ENCODE assay signal across 23 cellular contexts in the genomic region with DNA sequence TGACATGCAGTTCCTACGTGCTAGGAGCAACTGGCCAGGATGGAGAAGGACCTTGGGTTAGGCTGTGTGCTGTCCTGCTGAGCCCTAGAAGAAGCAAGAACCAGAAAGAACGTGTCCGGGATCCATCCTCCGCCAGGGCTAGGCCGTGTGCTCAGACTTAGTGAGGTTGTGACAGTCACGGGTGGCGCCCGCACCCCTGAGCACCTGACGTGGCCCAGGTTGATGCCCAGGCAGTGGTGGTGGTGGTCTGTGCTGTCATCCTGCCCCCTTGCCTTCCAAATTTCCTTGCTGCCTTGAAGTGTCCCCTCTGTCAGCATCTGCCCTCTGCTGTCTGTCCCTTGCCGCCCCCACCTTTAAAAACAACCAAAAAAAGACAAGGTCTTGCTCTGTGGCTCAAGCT. TPM values are rescaled to one million over a fixed set of nuclear protein-coding genes. Genes with fewer than 3 reads are reported as not detected.
DNase-seq lines count a peak whose midpoint lies in the region; ATAC-seq and TF ChIP-seq lines count a peak whose summit lies in the region.
"Had no signal": no experiment of that assay in that cellular context is flagged by ENCODE, and none has a peak within 500 bp of the region (broad histone marks: within the 10 kb centered on the region; RNA-seq: fewer than 3 reads in every experiment).

No MANE protein-coding gene starts in this region.

- peaks cover 46% of the 10 kb centered on the region for H3K79me1 ChIP-seq in mesenchymal stem cell (replicated peaks; ENCODE audit: low read length, poor library complexity, severe bottlenecking)

- no TSS peak for BruUV-seq in Caco-2 (replicated peaks; lab: Mats Ljungman, UMichigan)

- no peaks in the 10 kb centered on the region for H3K27me3 ChIP-seq in Caco-2 (replicated peaks; ENCODE audit: control insufficient read depth, insufficient read depth, low read length)
- peaks cover 26% of the 10 kb centered on the region for H3K27me3 ChIP-seq in NT2/D1 (ENCODE audit: insufficient read depth, insufficient read length)
- H3K27me3 ChIP-seq in mesenchymal stem cell (ENCODE audit: control insufficient read depth in 1 of 2, insufficient read depth in 1 of 2, low read length in 2 of 2): no peaks in the 10 kb centered on the region
- no peaks in the 10 kb centered on the region for H3K27me3 ChIP-seq in rectal smooth muscle tissue (ENCODE audit: control insufficient read depth, insufficient read depth, low read length)
- H3K27me3 ChIP-seq in gastrocnemius medialis: no peaks in the 10 kb centered on the region
- H3K27me3 ChIP-seq in ovary: no peaks in the 10 kb centered on the region
- H3K27me3 ChIP-seq: cardiac muscle cell, heart left ventricle had no signal

- H3K4me3 ChIP-seq in Caco-2 (ENCODE audit: low read depth, low read length) (no peak overlapping the region), NT2/D1 (ENCODE audit: insufficient read length, low read depth) (no peak overlapping the region), mesenchymal stem cell (ENCODE audit: insufficient read depth in 1 of 2, low read depth in 1 of 2, low read length in 2 of 2) (no peak overlapping the region), rectal smooth muscle tissue (ENCODE audit: low read length) (no peak overlapping the region), gastrocnemius medialis (no peak overlapping the region), ovary (no peak overlapping the region)
- H3K4me3 ChIP-seq: cardiac muscle cell, coronary artery, heart left ventricle, smooth muscle cell had no signal

- ATAC-seq in activated T-cell treated with anti-CD3 and anti-CD28 coated beads, Interleukin-2, amount 50 U/mL, for 4 hours: no peak
- no peak for ATAC-seq in gastrocnemius medialis
- ATAC-seq: activated CD4-positive, alpha-beta T cell treated with anti-CD3 and anti-CD28 coated beads for 36 hours; effector memory CD8-positive, alpha-beta T cell; heart left ventricle had no signal

- in situ Hi-C loops in gastrocnemius medialis (cut with MboI; ENCODE audit: low sequenced_read_pairs in 4 of 4): loop anchor here (5.0 to 10.0 kb wide), 3 partner anchors 57 to 194 kb away; no protein-coding TSS in a partner anchor

- H3K9me3 ChIP-seq in Caco-2: no peaks in the 10 kb centered on the region
- H3K9me3 ChIP-seq in NT2/D1 (ENCODE audit: insufficient read depth, low read length): no peaks in the 10 kb centered on the region
- no peaks in the 10 kb centered on the region for H3K9me3 ChIP-seq in mesenchymal stem cell (ENCODE audit: control insufficient read depth, low read length)
- H3K9me3 ChIP-seq in gastrocnemius medialis: no peaks in the 10 kb centered on the region
- no peaks in the 10 kb centered on the region for H3K9me3 ChIP-seq in ovary
- H3K9me3 ChIP-seq: heart left ventricle had no signal

- H3K4me3 Mint-ChIP-seq in Caco-2 (ENCODE audit: unreplicated experiment): no peak overlapping the region
- no peak overlapping the region for H3K4me3 Mint-ChIP-seq in activated T-cell treated with anti-CD3 and anti-CD28 coated beads, Interleukin-2, amount 50 U/mL, for 4 hours
- H3K4me3 Mint-ChIP-seq: activated CD4-positive, alpha-beta T cell treated with anti-CD3 and anti-CD28 coated beads for 36 hours; activated naive CD8-positive, alpha-beta T cell treated with anti-CD3 and anti-CD28 coated beads for 36 hours had no signal

- H3K9me3 Mint-ChIP-seq in Caco-2 (ENCODE audit: unreplicated experiment): no peaks in the 10 kb centered on the region
- no peaks in the 10 kb centered on the region for H3K9me3 Mint-ChIP-seq in activated T-cell treated with anti-CD3 and anti-CD28 coated beads, Interleukin-2, amount 50 U/mL, for 4 hours
- H3K9me3 Mint-ChIP-seq: activated naive CD8-positive, alpha-beta T cell treated with anti-CD3 and anti-CD28 coated beads for 36 hours; effector memory CD8-positive, alpha-beta T cell had no signal

- H3K4ac ChIP-seq in mesenchymal stem cell (ENCODE audit: low read depth in 1 of 2, low read length in 2 of 2): no peak overlapping the region

- no peak overlapping the region for H2BK15ac ChIP-seq in mesenchymal stem cell (ENCODE audit: low read depth, poor library complexity, severe bottlenecking)

- TF ChIP-seq EP300 in ovary (IDR thresholded peaks at IDR 0.05): no peak

- peak overlapping the region; percentile 60 for H4K91ac ChIP-seq in mesenchymal stem cell (ENCODE audit: low read length)

- no peak overlapping the region for H2BK120ac ChIP-seq in mesenchymal stem cell (ENCODE audit: low read depth, low read length)

- TF ChIP-seq POLR2A in gastrocnemius medialis (IDR thresholded peaks at IDR 0.05): no peak
- no peak for TF ChIP-seq POLR2A in ovary (IDR thresholded peaks at IDR 0.05)

- peaks cover 31% of the 10 kb centered on the region for H3K4me1 ChIP-seq in Caco-2
- H3K4me1 ChIP-seq in NT2/D1 (ENCODE audit: insufficient read depth, insufficient read length): peaks cover 47% of the 10 kb centered on the region
- peaks cover 44% of the 10 kb centered on the region for H3K4me1 ChIP-seq in mesenchymal stem cell (ENCODE audit: control insufficient read depth, insufficient read depth, low read depth, low read length)
- H3K4me1 ChIP-seq in rectal smooth muscle tissue (ENCODE audit: control insufficient read depth, insufficient read depth, low read length): peaks cover 31% of the 10 kb centered on the region
- H3K4me1 ChIP-seq in gastrocnemius medialis: peaks cover 18% of the 10 kb centered on the region in 2 donors
- peaks cover 29% of the 10 kb centered on the region for H3K4me1 ChIP-seq in ovary (ENCODE audit: insufficient read depth)

- peak overlapping the region in 1 of 2 experiments; percentile 13 for H3K14ac ChIP-seq in mesenchymal stem cell (ENCODE audit: low read length in 2 of 2)

- TF ChIP-seq CTCF in Caco-2 (IDR thresholded peaks at IDR 0.05; ENCODE audit: insufficient read depth in 1 of 2, low read depth in 1 of 2, low read length in 1 of 2, severe bottlenecking in 1 of 2, unreplicated experiment in 1 of 2) (no peak), gastrocnemius medialis (IDR thresholded peaks at IDR 0.05 in 4 of 5, conservative IDR thresholded peaks at IDR 0.05 in 1 of 5) (no peak), ovary (IDR thresholded peaks at IDR 0.05) (no peak)

- no peak overlapping the region for H2BK5ac ChIP-seq in mesenchymal stem cell (ENCODE audit: low read depth, low read length, poor library complexity, severe bottlenecking)

- intact Hi-C loops in Caco-2 (cut with micrococcal nuclease; ENCODE audit: unreplicated experiment): no loop called here
- intact Hi-C loops in gastrocnemius medialis (cut with DNase I; ENCODE audit: low total_unique reads): no loop called here
- intact Hi-C loops in ovary (cut with DNase I): loop anchor here in 2 of 4 donors (10.0 kb wide), 3 partner anchors 54 to 214 kb away; no protein-coding TSS in a partner anchor

- H3K27ac ChIP-seq in mesenchymal stem cell (ENCODE audit: low read length, poor library complexity, severe bottlenecking) (no peak overlapping the region), rectal smooth muscle tissue (ENCODE audit: low read depth, low read length) (peak overlapping the region; percentile 7), gastrocnemius medialis (no peak overlapping the region), ovary (no peak overlapping the region)
- H3K27ac ChIP-seq: cardiac muscle cell, coronary artery, KMS-11 had no signal

- H3K4me2 ChIP-seq in mesenchymal stem cell (ENCODE audit: low read length, poor library complexity, severe bottlenecking): no peak overlapping the region
- H3K4me2 ChIP-seq: KMS-11, smooth muscle cell had no signal

- H3K9ac ChIP-seq in NT2/D1 (ENCODE audit: insufficient read length, low read depth) (peak overlapping the region; percentile 53), mesenchymal stem cell (ENCODE audit: low read length) (no peak overlapping the region), rectal smooth muscle tissue (ENCODE audit: low read length) (no peak overlapping the region)
- H3K9ac ChIP-seq: KMS-11 had no signal

- no peak overlapping the region for H3K23ac ChIP-seq in mesenchymal stem cell (ENCODE audit: low read length in 2 of 2)

- peaks cover 29% of the 10 kb centered on the region for H3K36me3 Mint-ChIP-seq in Caco-2 (ENCODE audit: insufficient read depth, unreplicated experiment)
- H3K36me3 Mint-ChIP-seq in activated T-cell treated with anti-CD3 and anti-CD28 coated beads, Interleukin-2, amount 50 U/mL, for 4 hours (ENCODE audit: insufficient read depth): no peaks in the 10 kb centered on the region
- H3K36me3 Mint-ChIP-seq: activated naive CD8-positive, alpha-beta T cell treated with anti-CD3 and anti-CD28 coated beads for 36 hours had no signal

- 96% methylated on average over 10 of the region's 10 CpGs for WGBS in mesenchymal stem cell
- WGBS in ovary, 3 donors: 93 to 97% (median 96%) methylated on average over 10 of the region's 10 CpGs

- H3K36me3 ChIP-seq in Caco-2 (ENCODE audit: control insufficient read depth, insufficient read depth, low read length): no peaks in the 10 kb centered on the region
- H3K36me3 ChIP-seq in NT2/D1 (ENCODE audit: insufficient read depth, insufficient read length, low read length): no peaks in the 10 kb centered on the region
- peaks cover 0 to 13% of the 10 kb centered on the region in 2 experiments for H3K36me3 ChIP-seq in mesenchymal stem cell (ENCODE audit: control insufficient read depth in 1 of 2, insufficient read depth in 2 of 2, low read depth in 1 of 2, low read length in 2 of 2)
- H3K36me3 ChIP-seq in rectal smooth muscle tissue (ENCODE audit: control insufficient read depth, insufficient read depth, low read length): no peaks in the 10 kb centered on the region
- H3K36me3 ChIP-seq in gastrocnemius medialis: no peaks in the 10 kb centered on the region
- no peaks in the 10 kb centered on the region for H3K36me3 ChIP-seq in ovary
- H3K36me3 ChIP-seq: cardiac muscle cell, heart left ventricle had no signal

- CTCF ChIA-PET in Caco-2 (lab: Charles Lee): interaction anchor here (2.5 to 4.4 kb wide), 2 partner anchors 52 to 193 kb away, joined by 15 to 20 read pairs; no protein-coding TSS in a partner anchor

- no peaks in the 10 kb centered on the region for H3K27me3 Mint-ChIP-seq in Caco-2 (ENCODE audit: insufficient read depth, unreplicated experiment)
- H3K27me3 Mint-ChIP-seq in activated T-cell treated with anti-CD3 and anti-CD28 coated beads, Interleukin-2, amount 50 U/mL, for 4 hours (ENCODE audit: low read depth): no peaks in the 10 kb centered on the region
- H3K27me3 Mint-ChIP-seq: activated naive CD8-positive, alpha-beta T cell treated with anti-CD3 and anti-CD28 coated beads for 36 hours; effector memory CD8-positive, alpha-beta T cell had no signal

- POLR2A ChIA-PET in Caco-2 (lab: Charles Lee): interaction anchor here (0.6 kb wide), 1 partner anchor 83 kb away, joined by 3 read pairs; no protein-coding TSS in a partner anchor

- DNase-seq in Caco-2 (no peak), NT2/D1 (ENCODE audit: low read depth, low spot score) (no peak), mesenchymal stem cell (no peak), gastrocnemius medialis (no peak), ovary (no peak)
- DNase-seq in stimulated activated CD8-positive, alpha-beta memory T cell treated with anti-CD3 and anti-CD28 coated beads, Interleukin-4, amount 100 ng/mL, for 48 hours: no peak
- DNase-seq in activated T-cell treated with anti-CD3 and anti-CD28 coated beads, Interleukin-2, amount 50 U/mL, for 4 hours: no peak
- DNase-seq: activated CD4-positive, alpha-beta T cell treated with anti-CD3 and anti-CD28 coated beads for 36 hours; activated effector memory CD4-positive, alpha-beta T cell treated with anti-CD3 and anti-CD28 coated beads, Interleukin-2, amount 50 U/mL, for 16 hours; activated naive CD8-positive, alpha-beta T cell treated with anti-CD3 and anti-CD28 coated beads for 36 hours; activated T-cell treated with anti-CD3 and anti-CD28 coated beads for 4 hours; aorta; effector memory CD8-positive, alpha-beta T cell; heart left ventricle; NCI-H1436 treated with DMSO at 0.1 percent for 48 hours; retina; SHP77; stimulated activated CD4-positive, alpha-beta T cell treated with anti-CD3 and anti-CD28 coated beads, Interleukin-1b, Interleukin-23, amount 100 ng/mL, for 48 hours had no signal

- peaks cover 19% of the 10 kb centered on the region for H3K4me1 Mint-ChIP-seq in Caco-2 (ENCODE audit: low read depth, unreplicated experiment)
- peaks cover 28% of the 10 kb centered on the region for H3K4me1 Mint-ChIP-seq in activated T-cell treated with anti-CD3 and anti-CD28 coated beads, Interleukin-2, amount 50 U/mL, for 4 hours (ENCODE audit: low read depth)

- no peak overlapping the region for H2AFZ ChIP-seq in mesenchymal stem cell (ENCODE audit: low read depth, low read length)

- no peak overlapping the region for H4K8ac ChIP-seq in mesenchymal stem cell (ENCODE audit: low read length)

- H2AK5ac ChIP-seq in mesenchymal stem cell (ENCODE audit: low read length, severe bottlenecking): no peak overlapping the region

- H3K27ac Mint-ChIP-seq in Caco-2 (ENCODE audit: unreplicated experiment): peak overlapping the region; percentile 15
- H3K27ac Mint-ChIP-seq: activated CD4-positive, alpha-beta T cell treated with anti-CD3 and anti-CD28 coated beads for 36 hours; activated naive CD8-positive, alpha-beta T cell treated with anti-CD3 and anti-CD28 coated beads for 36 hours had no signal

- H3K18ac ChIP-seq in mesenchymal stem cell (ENCODE audit: low read depth in 1 of 2, low read length in 2 of 2): peak overlapping the region in 1 of 2 experiments; percentile 79

- H2BK12ac ChIP-seq in mesenchymal stem cell (ENCODE audit: low read length in 2 of 2): peak overlapping the region in 1 of 2 experiments; percentile 51

RNA-seq across cellular contexts. Expression of a gene that starts 4.2 kb away (rescaled TPM):
- 140 and 142 TPM in 2 replicates for total RNA-seq in Caco-2 (2022)
- polyA plus RNA-seq in mesenchymal stem cell (2013, experiment 1 of 2): 39.2 TPM
- polyA plus RNA-seq in mesenchymal stem cell (2013, experiment 2 of 2): 38.5 TPM
- 10 to 100 TPM; 15.5 to 15.6 (median 15.5) TPM for total RNA-seq in activated T-cell treated with anti-CD3 and anti-CD28 coated beads, Interleukin-2, amount 50 U/mL, for 4 hours
- 10 to 100 TPM; 45.1 to 89.3 (median 71.3) TPM for total RNA-seq in gastrocnemius medialis
- 100 to 1,000 TPM in 4 of 7 donors, 10 to 100 TPM in 3; 37.4 to 212 (median 130) TPM for total RNA-seq in ovary
- polyA plus RNA-seq in ovary: 10 to 100 TPM; 32.9 to 36.1 TPM
